8 cellular contexts compared by ENCODE assay signal in the genomic region with DNA sequence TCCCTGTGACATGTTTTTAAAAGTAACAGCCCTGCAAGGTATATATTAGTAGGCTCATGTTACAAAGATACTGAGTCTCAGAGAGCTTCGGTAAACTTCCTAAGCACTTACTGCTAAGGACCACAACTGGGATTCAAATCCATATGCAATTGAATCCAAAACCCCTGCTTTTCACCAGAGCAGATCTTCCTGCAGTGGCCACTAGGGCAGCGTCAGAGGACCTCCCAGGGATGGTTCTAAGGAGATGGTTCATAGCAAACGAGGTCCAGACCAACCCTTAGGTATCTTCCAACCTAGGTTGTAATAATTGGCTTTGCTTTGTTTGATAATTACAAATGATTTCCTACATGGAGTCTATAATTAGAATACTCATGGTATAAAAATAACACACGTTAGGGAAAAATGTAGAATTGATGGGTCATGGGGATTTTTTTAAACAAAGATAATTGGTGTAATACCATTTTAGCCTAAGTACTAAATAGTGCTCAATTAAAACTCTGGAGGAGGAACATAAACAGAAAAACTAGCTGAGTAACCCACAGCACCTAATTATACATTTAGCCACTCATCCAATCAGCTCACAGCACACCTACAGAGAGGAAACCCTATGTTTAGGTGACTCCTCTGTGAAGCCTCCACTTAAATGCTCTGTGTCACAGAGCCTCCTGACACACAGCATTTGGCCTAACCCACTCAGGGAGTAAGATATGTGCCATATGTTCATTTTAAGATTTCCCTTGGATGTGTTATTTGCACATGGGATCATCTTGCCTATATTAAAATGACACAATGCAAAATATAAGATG. TPM values are rescaled to one million over a fixed set of nuclear protein-coding genes. Genes with fewer than 3 reads are reported as not detected.
DNase-seq lines count a peak whose midpoint lies in the region; ATAC-seq and TF ChIP-seq lines count a peak whose summit lies in the region.

No MANE protein-coding gene starts in this region.

- no peak overlapping the region for H3K27ac ChIP-seq in left lung

- H3K27me3 ChIP-seq in BJ (ENCODE audit: control insufficient read depth, insufficient read depth, low read length) (no peaks in the 10 kb centered on the region), H7 (ENCODE audit: control insufficient read depth, insufficient read depth, low read length) (no peaks in the 10 kb centered on the region), left lung (no peaks in the 10 kb centered on the region)

- in situ Hi-C loops in SK-MEL-5 (cut with HindIII; ENCODE audit: low pct_unique_long_range_greater_than_20kb, low sequenced_read_pairs), result no loop called here

- peaks cover 0 to 58% of the 10 kb centered on the region in 2 donors for H3K4me1 ChIP-seq in left lung

- H3K4me3 ChIP-seq in BJ (ENCODE audit: low read depth, low read length) (no peak overlapping the region), H7 (ENCODE audit: insufficient read depth, low read depth, low read length) (no peak overlapping the region), left lung (no peak overlapping the region)

- POLR2A ChIA-PET in BJ (lab: Charles Lee), result no interaction called here

- intact Hi-C loops in left lung (cut with DNase I), result no loop called here

- H3K36me3 ChIP-seq in BJ (ENCODE audit: control insufficient read depth, insufficient read depth, low read length) (no peaks in the 10 kb centered on the region), H7 (replicated peaks; ENCODE audit: control insufficient read depth, insufficient read depth, low read length) (no peaks in the 10 kb centered on the region), left lung (no peaks in the 10 kb centered on the region)

- TF ChIP-seq CTCF in BJ (IDR thresholded peaks at IDR 0.05; ENCODE audit: insufficient read depth, low read depth, low read length) (peak; percentile 35), left lung (IDR thresholded peaks at IDR 0.05) (peak in 1 of 2 donors; percentile 18)

- no peaks in the 10 kb centered on the region for H3K9me3 ChIP-seq in left lung

- ATAC-seq in left lung (no peak), GM19467 (IDR thresholded peaks at IDR 0.05; ENCODE audit: unreplicated experiment) (no peak), HG02970 (IDR thresholded peaks at IDR 0.05; ENCODE audit: low FRiP score, unreplicated experiment) (no peak)

- CTCF ChIA-PET in BJ (lab: Yijun Ruan, JAX), result interaction anchor here (0.7 to 1.3 kb wide), 4 partner anchors 11 to 40 kb away, joined by 3 to 4 read pairs (median 3); no protein-coding TSS in a partner anchor

- no peak for DNase-seq in BJ (ENCODE audit: low read depth)
- peak; percentile 28 for DNase-seq in H7
- peak; percentile 58 for DNase-seq in SK-MEL-5 (ENCODE audit: low read depth, low spot score)
- peak; percentile 19 for DNase-seq in globus pallidus (ENCODE audit: low spot score)
- DNase-seq in left lung, result no peak
- no peak for DNase-seq in cerebellar cortex (ENCODE audit: low spot score)

RNA-seq across cellular contexts. Expression of gene CAST, which starts 10.0 kb away (rescaled TPM):
- 112 and 157 TPM in 2 replicates for polyA plus RNA-seq in BJ (2011; rRNA removed)
- polyA minus RNA-seq in BJ (2011; rRNA and poly(A)+ RNA removed), result 66.3 and 74.2 TPM in 2 replicates
- 12.0 and 18.8 TPM in 2 replicates for total RNA-seq in H7 (2014; rRNA removed; shearing (Covaris generic))
- 283 and 285 TPM in 2 replicates for total RNA-seq in SK-MEL-5 (2014; rRNA removed; shearing (Covaris generic))
- polyA plus RNA-seq in SK-MEL-5 (2015; cell fraction: cytosol; rRNA removed), result 163 and 188 TPM in 2 replicates
- 228 and 244 TPM in 2 replicates for polyA plus RNA-seq in SK-MEL-5 (2015; cell fraction: nucleus; rRNA removed)
- 100 to 1,000 TPM; 232 to 264 TPM for total RNA-seq in left lung

Comparison
In these comparisons a context has a peak if more than half of its experiments do, and no peak if none do; other contexts are left out.
1. DNase-seq: peak in H7 (single experiment), SK-MEL-5 (single experiment) and globus pallidus (single experiment); none in BJ (single experiment), left lung (0 of 2) and cerebellar cortex (single experiment).
2. RNA of gene CAST, which starts 10.0 kb away (total RNA-seq): 283 to 285 TPM in SK-MEL-5 and 232 to 264 TPM in left lung; 12.0 to 18.8 TPM in H7; every median in the first group is over 10 times any median in the second.